ENCODE assay signal across 14 cellular contexts in the genomic region with DNA sequence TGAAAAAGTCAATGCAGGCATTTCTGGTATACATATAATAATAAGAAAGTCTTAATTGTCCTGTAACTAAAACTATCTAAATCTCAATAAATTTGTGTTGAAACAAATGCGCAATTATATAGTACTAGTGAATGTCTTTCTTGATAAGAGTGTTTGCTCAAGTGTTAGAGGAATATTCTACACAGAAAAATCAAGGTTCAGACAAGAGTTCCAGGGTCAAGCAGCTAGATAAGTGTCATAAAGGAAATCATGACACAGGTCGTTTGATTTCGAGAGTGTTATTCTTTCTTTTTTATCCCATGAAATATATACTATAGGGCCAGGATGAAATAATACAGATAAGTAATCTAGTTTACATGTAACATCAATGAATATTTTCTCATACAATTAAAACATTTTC.
DNase-seq lines count a peak whose midpoint lies in the region; ATAC-seq and TF ChIP-seq lines count a peak whose summit lies in the region.
"Had no signal": no experiment of that assay in that cellular context is flagged by ENCODE, and none has a peak within 500 bp of the region (broad histone marks: within the 10 kb centered on the region; RNA-seq: fewer than 3 reads in every experiment).

No MANE protein-coding gene starts in this region.

- peaks cover 11% of the 10 kb centered on the region for H3K36me3 Mint-ChIP-seq in natural killer cell treated with Interleukin-12 subunit alpha and Interleukin-12 subunit beta and Interleukin-15 and Interleukin-18, amount 100 ng/mL, for 72 hours
- H3K36me3 Mint-ChIP-seq in natural killer cell: no peaks in the 10 kb centered on the region
- H3K36me3 Mint-ChIP-seq in stimulated activated effector memory CD8-positive, alpha-beta T cell treated with anti-CD3 and anti-CD28 coated beads, Interleukin-12 subunit alpha, Interleukin-12 subunit beta, amount 100 ng/mL, for 72 hours: no peaks in the 10 kb centered on the region

- peak overlapping the region; percentile 79 to 82 for H3K27ac Mint-ChIP-seq in natural killer cell treated with Interleukin-12 subunit alpha and Interleukin-12 subunit beta and Interleukin-15 and Interleukin-18, amount 100 ng/mL, for 72 hours
- H3K27ac Mint-ChIP-seq in natural killer cell: peak overlapping the region in 1 of 2 donors; percentile 7
- H3K27ac Mint-ChIP-seq in stimulated activated effector memory CD8-positive, alpha-beta T cell treated with anti-CD3 and anti-CD28 coated beads, Interleukin-12 subunit alpha, Interleukin-12 subunit beta, amount 100 ng/mL, for 72 hours: no peak overlapping the region
- H3K27ac Mint-ChIP-seq: GM23338 had no signal

- H3K79me2 ChIP-seq in hepatocyte: no peaks in the 10 kb centered on the region

- ATAC-seq in natural killer cell treated with Interleukin-12 subunit alpha and Interleukin-12 subunit beta and Interleukin-15 and Interleukin-18, amount 100 ng/mL, for 72 hours: no peak
- ATAC-seq in natural killer cell: no peak
- peak; percentile 79 for ATAC-seq in mucosa of descending colon
- no peak for ATAC-seq in stimulated activated effector memory CD8-positive, alpha-beta T cell treated with anti-CD3 and anti-CD28 coated beads, Interleukin-12 subunit alpha, Interleukin-12 subunit beta, amount 100 ng/mL, for 72 hours
- ATAC-seq: GM23338 had no signal

- H3K4me2 ChIP-seq in hepatocyte: peak overlapping the region; percentile 5
- H3K4me2 ChIP-seq: GM23338 had no signal

- H3K9me2 ChIP-seq in hepatocyte (replicated peaks; ENCODE audit: insufficient read depth): no peaks in the 10 kb centered on the region

- H2AFZ ChIP-seq in hepatocyte: no peak overlapping the region
- H2AFZ ChIP-seq: GM23338 had no signal

- H3K4me3 ChIP-seq in hepatocyte (no peak overlapping the region), mucosa of descending colon (no peak overlapping the region), coronary artery (no peak overlapping the region)
- H3K4me3 ChIP-seq: GM23338 had no signal

- H3K36me3 ChIP-seq in hepatocyte (replicated peaks; ENCODE audit: insufficient read depth, low read depth) (no peaks in the 10 kb centered on the region), mucosa of descending colon (ENCODE audit: low read depth) (no peaks in the 10 kb centered on the region)

- H3K27ac ChIP-seq in hepatocyte (no peak overlapping the region), coronary artery (no peak overlapping the region)
- H3K27ac ChIP-seq: C4-2B had no signal

- intact Hi-C loops in natural killer cell (cut with micrococcal nuclease) (no loop called here), mucosa of descending colon (cut with DNase I, micrococcal nuclease) (no loop called here)

- H3K4me1 Mint-ChIP-seq in natural killer cell treated with Interleukin-12 subunit alpha and Interleukin-12 subunit beta and Interleukin-15 and Interleukin-18, amount 100 ng/mL, for 72 hours (ENCODE audit: low read depth in 2 of 2): peaks cover 52 to 62% of the 10 kb centered on the region in 2 donors
- peaks cover 56 to 75% of the 10 kb centered on the region in 2 donors for H3K4me1 Mint-ChIP-seq in natural killer cell
- H3K4me1 Mint-ChIP-seq in stimulated activated effector memory CD8-positive, alpha-beta T cell treated with anti-CD3 and anti-CD28 coated beads, Interleukin-12 subunit alpha, Interleukin-12 subunit beta, amount 100 ng/mL, for 72 hours: peaks cover 30% of the 10 kb centered on the region

- no peaks in the 10 kb centered on the region for H3K27me3 ChIP-seq in hepatocyte

- H3K9me3 ChIP-seq in hepatocyte (ENCODE audit: low read depth) (no peaks in the 10 kb centered on the region), mucosa of descending colon (no peaks in the 10 kb centered on the region)

- H3K4me1 ChIP-seq in hepatocyte (ENCODE audit: insufficient read depth): peaks cover 31% of the 10 kb centered on the region
- peaks cover 9% of the 10 kb centered on the region for H3K4me1 ChIP-seq in mucosa of descending colon (ENCODE audit: low read depth)

- no peaks in the 10 kb centered on the region for H3K9me3 Mint-ChIP-seq in natural killer cell treated with Interleukin-12 subunit alpha and Interleukin-12 subunit beta and Interleukin-15 and Interleukin-18, amount 100 ng/mL, for 72 hours
- H3K9me3 Mint-ChIP-seq in natural killer cell: no peaks in the 10 kb centered on the region
- H3K9me3 Mint-ChIP-seq in stimulated activated effector memory CD8-positive, alpha-beta T cell treated with anti-CD3 and anti-CD28 coated beads, Interleukin-12 subunit alpha, Interleukin-12 subunit beta, amount 100 ng/mL, for 72 hours: no peaks in the 10 kb centered on the region
- H3K9me3 Mint-ChIP-seq: GM23338 had no signal

- TF ChIP-seq CTCF in natural killer cell (IDR thresholded peaks at IDR 0.05) (no peak), hepatocyte (IDR thresholded peaks at IDR 0.05; ENCODE audit: poor library complexity) (no peak), mucosa of descending colon (IDR thresholded peaks at IDR 0.05) (no peak), coronary artery (IDR thresholded peaks at IDR 0.05) (no peak)

- WGBS in hepatocyte (ENCODE audit: low lambda C conversion rate, missing lambda C conversion rate): 69% methylated on average over 3 of the region's 3 CpGs

- no peaks in the 10 kb centered on the region for H3K27me3 Mint-ChIP-seq in natural killer cell treated with Interleukin-12 subunit alpha and Interleukin-12 subunit beta and Interleukin-15 and Interleukin-18, amount 100 ng/mL, for 72 hours
- H3K27me3 Mint-ChIP-seq in natural killer cell (ENCODE audit: low read depth in 2 of 2): no peaks in the 10 kb centered on the region
- H3K27me3 Mint-ChIP-seq: CD4-positive, alpha-beta memory T cell had no signal

- H3K4me3 Mint-ChIP-seq in natural killer cell treated with Interleukin-12 subunit alpha and Interleukin-12 subunit beta and Interleukin-15 and Interleukin-18, amount 100 ng/mL, for 72 hours: peak overlapping the region; percentile 27
- no peak overlapping the region for H3K4me3 Mint-ChIP-seq in natural killer cell
- no peak overlapping the region for H3K4me3 Mint-ChIP-seq in stimulated activated effector memory CD8-positive, alpha-beta T cell treated with anti-CD3 and anti-CD28 coated beads, Interleukin-12 subunit alpha, Interleukin-12 subunit beta, amount 100 ng/mL, for 72 hours
- H3K4me3 Mint-ChIP-seq: CD4-positive, alpha-beta memory T cell; GM23338 had no signal

- DNase-seq in natural killer cell treated with Interleukin-12 subunit alpha and Interleukin-12 subunit beta and Interleukin-15 and Interleukin-18, amount 100 ng/mL, for 72 hours (ENCODE audit: low spot score): no peak
- DNase-seq in natural killer cell (no peak), hepatocyte (ENCODE audit: low spot score) (no peak), mucosa of descending colon (no peak), AML-193 (lab: John Stamatoyannopoulos, UW) (no peak), coronary artery (ENCODE audit: low spot score) (no peak)
- no peak for DNase-seq in stimulated activated effector memory CD8-positive, alpha-beta T cell treated with anti-CD3 and anti-CD28 coated beads, Interleukin-12 subunit alpha, Interleukin-12 subunit beta, amount 100 ng/mL, for 72 hours (ENCODE audit: low spot score in 2 of 2)
- DNase-seq: CD4-positive, alpha-beta memory T cell; DMS153; DMS79; GDM1; HCEC 1CT had no signal

- H4K20me1 ChIP-seq in hepatocyte (ENCODE audit: insufficient read depth, poor library complexity, severe bottlenecking): no peaks in the 10 kb centered on the region
